Comparison of ENCODE assay signal across 2 cellular contexts in genomic region chr13:27704681-27705080, GRCh38.
TF ChIP-seq lines count a peak whose summit lies in the region.

No MANE protein-coding gene starts in this region.

TF ChIP-seq in GM12878, 131 proteins besides CTCF, POLR2A, EP300 and RAD21:
- TF ChIP-seq ZNF592 (IDR thresholded peaks at IDR 0.05) (no peak), ZNF207 (IDR thresholded peaks at IDR 0.05; ENCODE audit: borderline replicate concordance) (no peak), IKZF1 (conservative IDR thresholded peaks at IDR 0.05) (no peak), MAX (IDR thresholded peaks at IDR 0.05; ENCODE audit: low read depth, low read length) (no peak), RELB (IDR thresholded peaks at IDR 0.05; ENCODE audit: low read depth) (peak; percentile 61; the same call in 1 of the 2 replicates)

TF ChIP-seq in SK-N-SH treated with all-trans-retinoic acid at 6 μM for 48 hours, 23 proteins besides CTCF, POLR2A, EP300 and RAD21:
- no peak for TF ChIP-seq CSRNP3 (CRISPR knock-in tag; IDR thresholded peaks at IDR 0.05)
